8 cellular contexts compared by ENCODE assay signal in the genomic region with DNA sequence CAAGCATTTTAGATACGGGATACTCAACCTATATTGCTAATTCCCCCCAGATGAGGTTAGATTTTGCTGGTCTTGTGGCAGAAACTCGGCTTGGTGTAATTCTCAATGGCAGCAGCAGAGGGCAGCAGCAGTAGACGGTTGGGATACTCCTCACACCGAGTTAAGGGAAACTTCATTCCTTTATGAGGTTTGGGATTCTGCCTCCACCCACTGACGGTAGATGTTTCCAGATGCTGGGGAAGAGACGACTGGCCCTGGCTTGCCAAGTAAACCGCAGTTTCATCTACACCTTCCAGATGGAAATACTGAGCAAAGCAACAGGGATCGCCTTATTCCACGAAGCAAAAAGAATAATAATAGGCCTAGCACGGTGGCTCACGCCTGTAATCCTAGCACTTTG. TPM values are rescaled to one million over a fixed set of nuclear protein-coding genes. Genes with fewer than 3 reads are reported as not detected.
A peak's percentile ranks its signal among the peaks of the same experiment; 100 is the strongest.
DNase-seq lines count a peak whose midpoint lies in the region; ATAC-seq and TF ChIP-seq lines count a peak whose summit lies in the region.

No MANE protein-coding gene starts in this region.

- ATAC-seq in GM21526 (IDR thresholded peaks at IDR 0.05; ENCODE audit: low FRiP score, unreplicated experiment), result no peak

- no peaks in the 10 kb centered on the region for H3K27me3 Mint-ChIP-seq in endothelial cell (ENCODE audit: unreplicated experiment)

- TF ChIP-seq CTCF in endothelial cell (IDR thresholded peaks at IDR 0.05; ENCODE audit: unreplicated experiment), result peak; percentile 98

- H3K36me3 Mint-ChIP-seq in endothelial cell (ENCODE audit: low read depth, unreplicated experiment), result peaks cover 4% of the 10 kb centered on the region

- DNase-seq in COR-L47 (lab: John Stamatoyannopoulos, UW), result peak; percentile 43
- DNase-seq in HUDEP-2 (lab: John Stamatoyannopoulos, UW; ENCODE audit: unreplicated experiment in 76 of 76), result peak in 69 of 76 experiments; percentile 19 to 88 (median 59)
- peak; percentile 34 for DNase-seq in NOMO-1 treated with dmso at 0.1 percent for 144 hours (lab: John Stamatoyannopoulos, UW; ENCODE audit: unreplicated experiment)
- peak; percentile 18 to 77 (median 51) for DNase-seq in activated CD8-positive, alpha-beta memory T cell treated with anti-CD3 and anti-CD28 coated beads for 48 hours (ENCODE audit: low read depth in 2 of 3, low spot score in 2 of 3)
- DNase-seq in endothelial cell (ENCODE audit: low spot score), result peak; percentile 91
- DNase-seq in midbrain (lab: John Stamatoyannopoulos, UW), result peak; percentile 84
- peak; percentile 25 to 62 for DNase-seq in stimulated activated CD8-positive, alpha-beta memory T cell treated with anti-CD3 and anti-CD28 coated beads, Interleukin-4, amount 100 ng/mL, for 1 hour (ENCODE audit: low read depth in 2 of 2, low spot score in 1 of 2)

- peaks cover 18% of the 10 kb centered on the region for H3K4me1 Mint-ChIP-seq in endothelial cell (ENCODE audit: unreplicated experiment)

- H3K4me3 Mint-ChIP-seq in endothelial cell (ENCODE audit: unreplicated experiment), result no peak overlapping the region

- no peak overlapping the region for H3K27ac Mint-ChIP-seq in endothelial cell (ENCODE audit: unreplicated experiment)

- H3K9me3 Mint-ChIP-seq in endothelial cell (ENCODE audit: unreplicated experiment), result no peaks in the 10 kb centered on the region

RNA-seq across cellular contexts. Expression of gene TBC1D7, which starts 8.2 kb away (rescaled TPM):
- total RNA-seq in endothelial cell (ENCODE audit: unreplicated experiment), result 40.4 TPM

Comparison
In these comparisons a context has a peak if more than half of its experiments do, and no peak if none do; other contexts are left out.
1. DNase-seq: peak in every context shown above with its lines; median percentile 91 in endothelial cell; 84 in midbrain; 59 in HUDEP-2; 51 in activated CD8-positive, alpha-beta memory T cell treated with anti-CD3 and anti-CD28 coated beads for 48 hours; 44 in stimulated activated CD8-positive, alpha-beta memory T cell treated with anti-CD3 and anti-CD28 coated beads, Interleukin-4, amount 100 ng/mL, for 1 hour; 43 in COR-L47; 34 in NOMO-1 treated with dmso at 0.1 percent for 144 hours.